Comparison of ENCODE assay signal across 10 cellular contexts in the genomic region with DNA sequence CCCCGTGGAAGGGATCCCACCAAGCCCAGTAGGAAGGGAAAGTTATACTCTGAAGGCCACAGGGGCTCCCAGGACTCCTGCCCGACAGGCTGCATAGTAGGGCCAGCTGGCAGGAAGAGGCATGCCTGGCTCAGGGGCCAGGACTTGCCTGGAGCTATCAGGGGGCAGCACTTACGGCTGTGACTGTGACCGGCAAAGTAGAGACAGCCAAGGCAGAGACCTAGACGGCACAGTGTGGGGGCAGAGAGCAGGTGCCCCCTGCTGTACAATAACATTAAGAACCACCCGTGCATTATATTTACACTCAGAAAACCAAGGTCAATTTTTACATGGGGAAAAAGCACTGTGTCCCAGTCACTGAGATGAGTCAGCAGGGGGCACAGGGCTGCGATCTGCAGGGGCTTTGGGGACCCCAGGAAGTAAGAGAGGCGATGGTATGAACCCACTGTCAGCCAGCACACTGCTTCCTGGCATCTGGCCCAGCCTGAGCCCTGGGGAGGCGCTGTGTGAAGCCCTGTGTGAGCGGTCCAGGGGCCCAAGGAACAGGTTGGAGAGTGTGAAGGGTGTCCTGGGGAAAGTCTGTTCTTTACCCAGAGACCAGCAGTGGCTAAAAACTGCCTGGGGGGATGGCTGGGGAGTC. TPM values are rescaled to one million over a fixed set of nuclear protein-coding genes. Genes with fewer than 3 reads are reported as not detected.
DNase-seq lines count a peak whose midpoint lies in the region; ATAC-seq, FAIRE-seq and TF ChIP-seq lines count a peak whose summit lies in the region.
"Had no signal": no experiment of that assay in that cellular context is flagged by ENCODE, and none has a peak within 500 bp of the region (broad histone marks: within the 10 kb centered on the region; RNA-seq: fewer than 3 reads in every experiment).

No MANE protein-coding gene starts in this region.

- no peak overlapping the region for H3K18ac ChIP-seq in H9 (ENCODE audit: insufficient read length, low read depth, low read length)

- no peaks in the 10 kb centered on the region for H3K79me2 ChIP-seq in H9 (ENCODE audit: insufficient read depth, low read length)

- peaks cover 6% of the 10 kb centered on the region for H3K36me3 Mint-ChIP-seq in CD8-positive, alpha-beta T cell
- no peaks in the 10 kb centered on the region; a peak in 1 of 7 replicates for H3K36me3 Mint-ChIP-seq in H9 (ENCODE audit: insufficient read depth in 1 of 3, low read depth in 3 of 3)
- H3K36me3 Mint-ChIP-seq in activated T-cell treated with anti-CD3 and anti-CD28 coated beads, Interleukin-2, amount 50 U/mL, for 72 hours (ENCODE audit: insufficient read depth in 2 of 2) = peaks cover 2 to 10% of the 10 kb centered on the region in 2 donors

- CTCF ChIA-PET in CD8-positive, alpha-beta T cell (lab: Charles Lee) = interaction anchor here (0.6 to 4.5 kb wide), 6 partner anchors 12 to 78 kb away, joined by 3 to 39 read pairs (median 5); a partner anchor contains a TSS

- no peak for FAIRE-seq in kidney (lab: Jason Lieb, UNC)

- DNase-seq in CD8-positive, alpha-beta T cell = peak in 5 of 7 experiments; percentile 41 to 71 (median 47)
- peak; percentile 31 for DNase-seq in H9
- peak in 1 of 2 donors; percentile 30 for DNase-seq in activated T-cell treated with anti-CD3 and anti-CD28 coated beads, Interleukin-2, amount 50 U/mL, for 72 hours
- DNase-seq in kidney = peak; percentile 64
- no peak for DNase-seq in central memory CD4-positive, alpha-beta T cell
- no peak for DNase-seq in T-helper 9 cell
- no peak for DNase-seq in tibial artery
- DNase-seq: effector CD4-positive, alpha-beta T cell had no signal

- no peak overlapping the region for H2BK5ac ChIP-seq in H9 (ENCODE audit: insufficient read length, low read length)

- H3K79me1 ChIP-seq in H9 (ENCODE audit: insufficient read depth, low read depth, low read length, poor library complexity, severe bottlenecking) = no peaks in the 10 kb centered on the region

- H4K20me1 ChIP-seq in H9 (ENCODE audit: control insufficient read depth, insufficient read depth, insufficient read length) = no peaks in the 10 kb centered on the region

- no peaks in the 10 kb centered on the region for H3K23me2 ChIP-seq in H9 (ENCODE audit: insufficient read length, low read depth, low read length, poor library complexity, severe bottlenecking)

- H4K91ac ChIP-seq in H9 (ENCODE audit: insufficient read length, low read depth, low read length) = no peak overlapping the region

- no peak overlapping the region for H2BK120ac ChIP-seq in H9 (ENCODE audit: low read depth, low read length, poor library complexity, severe bottlenecking)

- no peak overlapping the region for H2AFZ ChIP-seq in H9 (ENCODE audit: low read length)

- H3K56ac ChIP-seq in H9 (ENCODE audit: insufficient read length, low read depth, low read length) = no peak overlapping the region

- WGBS in H9 (ENCODE audit: extremely low coverage, insufficient read length, low lambda C conversion rate) = no CpG with 5 or more reads among the region's 10 CpGs

- POLR2A ChIA-PET in CD8-positive, alpha-beta T cell (lab: Charles Lee) = interaction anchor here (5.0 kb wide), 1 partner anchor 27 kb away, joined by 29 read pairs; no protein-coding TSS in a partner anchor

- no peak overlapping the region for H2AK5ac ChIP-seq in H9 (ENCODE audit: insufficient read length, low read length)

- H3K27ac Mint-ChIP-seq in CD8-positive, alpha-beta T cell = peak overlapping the region; percentile 91
- peak overlapping the region in 2 of 3 experiments; percentile 68 to 82; a peak in 2 of 7 replicates for H3K27ac Mint-ChIP-seq in H9
- H3K27ac Mint-ChIP-seq in activated T-cell treated with anti-CD3 and anti-CD28 coated beads, Interleukin-2, amount 50 U/mL, for 72 hours = peak overlapping the region; percentile 76

- no peak overlapping the region for H3K4ac ChIP-seq in H9 (ENCODE audit: low read depth, low read length)

- no peaks in the 10 kb centered on the region for H3K9me3 ChIP-seq in CD8-positive, alpha-beta T cell (ENCODE audit: low read length)
- H3K9me3 ChIP-seq in H9 (ENCODE audit: control insufficient read depth, low read depth, low read length) (no peaks in the 10 kb centered on the region), kidney (ENCODE audit: control insufficient read depth in 1 of 2, low read length in 2 of 2) (no peaks in the 10 kb centered on the region), tibial artery (no peaks in the 10 kb centered on the region)

- H3K4me1 Mint-ChIP-seq in CD8-positive, alpha-beta T cell (ENCODE audit: low read depth) = peaks cover 44% of the 10 kb centered on the region
- H3K4me1 Mint-ChIP-seq in H9 = peaks cover 45 to 60% of the 10 kb centered on the region in 2 experiments
- peaks cover 73% of the 10 kb centered on the region for H3K4me1 Mint-ChIP-seq in activated T-cell treated with anti-CD3 and anti-CD28 coated beads, Interleukin-2, amount 50 U/mL, for 72 hours (ENCODE audit: low read depth)

- H2BK15ac ChIP-seq in H9 (ENCODE audit: low read depth, low read length) = no peak overlapping the region

- H3K9ac ChIP-seq in H9 (ENCODE audit: extremely low read depth, insufficient read length, low read length) = no peak overlapping the region
- H3K9ac ChIP-seq in kidney (ENCODE audit: low read length in 2 of 2) = no peak overlapping the region

- H3K14ac ChIP-seq in H9 (ENCODE audit: insufficient read depth, low read length) = peak overlapping the region; percentile 6; the same call in 1 of the 2 replicates

- intact Hi-C loops in CD8-positive, alpha-beta T cell (cut with DNase I, micrococcal nuclease) = loop anchor here in 1 of 2 experiments (5.0 to 10.0 kb wide), 2 partner anchors 32 to 1185 kb away; no protein-coding TSS in a partner anchor
- intact Hi-C loops in kidney (cut with DNase I) = loop anchor here (10.0 kb wide), 2 partner anchors 75 to 205 kb away; a partner anchor contains a TSS
- intact Hi-C loops in tibial artery (cut with DNase I; ENCODE audit: low total_unique reads) = no loop called here

- no peak overlapping the region for H3K4me2 ChIP-seq in H9 (ENCODE audit: insufficient read depth, insufficient read length, low read length)

- peak; percentile 78 for ATAC-seq in CD8-positive, alpha-beta T cell
- peak; percentile 27 to 45 for ATAC-seq in activated T-cell treated with anti-CD3 and anti-CD28 coated beads, Interleukin-2, amount 50 U/mL, for 72 hours (replicated peaks in 1 of 2)
- no peak for ATAC-seq in HG03469 (IDR thresholded peaks at IDR 0.05; ENCODE audit: unreplicated experiment)

- H3K9me3 Mint-ChIP-seq in CD8-positive, alpha-beta T cell = no peaks in the 10 kb centered on the region
- no peaks in the 10 kb centered on the region for H3K9me3 Mint-ChIP-seq in H9
- no peaks in the 10 kb centered on the region for H3K9me3 Mint-ChIP-seq in activated T-cell treated with anti-CD3 and anti-CD28 coated beads, Interleukin-2, amount 50 U/mL, for 72 hours

- no peak overlapping the region for H4K8ac ChIP-seq in H9 (replicated peaks; ENCODE audit: insufficient read length, low read depth, low read length)

- H4K5ac ChIP-seq in H9 (ENCODE audit: insufficient read length, low read depth, low read length) = no peak overlapping the region

- H3K4me3 Mint-ChIP-seq in CD8-positive, alpha-beta T cell = peak overlapping the region; percentile 32
- H3K4me3 Mint-ChIP-seq in H9 = no peak overlapping the region
- peak overlapping the region; percentile 64 to 69 for H3K4me3 Mint-ChIP-seq in activated T-cell treated with anti-CD3 and anti-CD28 coated beads, Interleukin-2, amount 50 U/mL, for 72 hours

- peak; percentile 55 for TF ChIP-seq CTCF in CD8-positive, alpha-beta T cell (IDR thresholded peaks at IDR 0.05)
- TF ChIP-seq CTCF in H9 (conservative IDR thresholded peaks at IDR 0.05) (peak; percentile 27; the same call in 2 of the 3 replicates), kidney (IDR thresholded peaks at IDR 0.05; ENCODE audit: borderline replicate concordance, extremely low read depth, insufficient read depth) (no peak), tibial artery (IDR thresholded peaks at IDR 0.05) (no peak)

- H3K23ac ChIP-seq in H9 (ENCODE audit: insufficient read length, low read depth, low read length) = no peak overlapping the region

- peaks cover 37% of the 10 kb centered on the region for H3K4me1 ChIP-seq in CD8-positive, alpha-beta T cell (ENCODE audit: insufficient read depth, low read length)
- H3K4me1 ChIP-seq in H9 (ENCODE audit: insufficient read depth, low read length) (peaks cover 5% of the 10 kb centered on the region; the same call in 1 of the 2 replicates), kidney (ENCODE audit: control insufficient read depth in 1 of 2, insufficient read depth in 1 of 2, low read depth in 1 of 2, low read length in 2 of 2) (peaks cover 0 to 2% of the 10 kb centered on the region in 2 donors), tibial artery (peaks cover 0 to 16% (median 0%) of the 10 kb centered on the region in 4 donors)

- H3K27ac ChIP-seq in CD8-positive, alpha-beta T cell (ENCODE audit: low read depth, low read length) = no peak overlapping the region
- no peak overlapping the region for H3K27ac ChIP-seq in H9 (ENCODE audit: insufficient read length, low read depth, low read length)
- no peak overlapping the region for H3K27ac ChIP-seq in kidney (ENCODE audit: low read depth in 2 of 2, low read length in 2 of 2)
- H3K27ac ChIP-seq in tibial artery = no peak overlapping the region
- H3K27ac ChIP-seq: HL-60 had no signal

- no peak overlapping the region for H3T11ph ChIP-seq in H9 (ENCODE audit: low read length)

- no peaks in the 10 kb centered on the region for H3K27me3 ChIP-seq in CD8-positive, alpha-beta T cell (ENCODE audit: insufficient read depth, low read length)
- H3K27me3 ChIP-seq in H9 (ENCODE audit: insufficient read depth, low read length) = no peaks in the 10 kb centered on the region
- no peaks in the 10 kb centered on the region for H3K27me3 ChIP-seq in tibial artery

- H2BK20ac ChIP-seq in H9 (ENCODE audit: low read depth, low read length, poor library complexity, severe bottlenecking) = no peak overlapping the region

- H3K4me3 ChIP-seq in CD8-positive, alpha-beta T cell (ENCODE audit: low read depth, low read length) = no peak overlapping the region
- H3K4me3 ChIP-seq in kidney (ENCODE audit: low read length in 2 of 2) = no peak overlapping the region
- H3K4me3 ChIP-seq in tibial artery = no peak overlapping the region

- no peaks in the 10 kb centered on the region for H3K36me3 ChIP-seq in CD8-positive, alpha-beta T cell (ENCODE audit: insufficient read depth, low read length)
- H3K36me3 ChIP-seq in kidney (ENCODE audit: control insufficient read depth in 1 of 2, insufficient read depth in 2 of 2, low read length in 2 of 2) (no peaks in the 10 kb centered on the region), tibial artery (peaks cover 0 to 18% (median 6%) of the 10 kb centered on the region in 3 donors)

- no peaks in the 10 kb centered on the region for H3K27me3 Mint-ChIP-seq in CD8-positive, alpha-beta T cell (ENCODE audit: low read depth)
- no peaks in the 10 kb centered on the region; the same call in none of the 2 replicates for H3K27me3 Mint-ChIP-seq in H9 (ENCODE audit: low read depth)
- no peaks in the 10 kb centered on the region for H3K27me3 Mint-ChIP-seq in activated T-cell treated with anti-CD3 and anti-CD28 coated beads, Interleukin-2, amount 50 U/mL, for 72 hours (ENCODE audit: low read depth)

- no peak overlapping the region for H2BK12ac ChIP-seq in H9 (ENCODE audit: insufficient read length, low read depth, low read length)

RNA-seq across cellular contexts. Expression of a gene that starts 9.9 kb away (rescaled TPM):
- 1 to 10 TPM; 5.4 to 6.2 TPM for total RNA-seq in CD8-positive, alpha-beta T cell
- total RNA-seq in H9 (2021) (28.0 and 31.9 TPM in 2 replicates), kidney (15.7 TPM)
- total RNA-seq in activated T-cell treated with anti-CD3 and anti-CD28 coated beads, Interleukin-2, amount 50 U/mL, for 72 hours = 10 to 100 TPM; 32.2 to 36.4 TPM
- 63.5 TPM for polyA plus RNA-seq in kidney (ENCODE audit: insufficient read depth, low read depth, low replicate concordance)

RNA-seq across cellular contexts. Expression of a gene that starts 56.8 kb away (rescaled TPM):
- total RNA-seq in CD8-positive, alpha-beta T cell = 10 to 100 TPM; 74.8 to 79.5 TPM
- total RNA-seq in H9 (2021) = 34.8 and 35.0 TPM in 2 replicates
- total RNA-seq in activated T-cell treated with anti-CD3 and anti-CD28 coated beads, Interleukin-2, amount 50 U/mL, for 72 hours = 10 to 100 TPM; 84.1 to 86.9 TPM
- total RNA-seq in kidney = 35.6 TPM
- 17.3 TPM for polyA plus RNA-seq in kidney (ENCODE audit: insufficient read depth, low read depth, low replicate concordance)

Comparison
In these comparisons a context has a peak if more than half of its experiments do, and no peak if none do; other contexts are left out.
1. DNase-seq: peak in CD8-positive, alpha-beta T cell (5 of 7), H9 (single experiment) and kidney (single experiment); none in central memory CD4-positive, alpha-beta T cell (single experiment), T-helper 9 cell (single experiment) and tibial artery (0 of 2).
2. H3K4me3 Mint-ChIP-seq: peak in CD8-positive, alpha-beta T cell (single experiment) and activated T-cell treated with anti-CD3 and anti-CD28 coated beads, Interleukin-2, amount 50 U/mL, for 72 hours (2 of 2); none in H9 (0 of 2).
3. CTCF ChIP-seq: peak in CD8-positive, alpha-beta T cell (single experiment) and H9 (single experiment); none in kidney (single experiment) and tibial artery (0 of 2).
4. Peak in every context shown above with its lines, with median percentiles within 50 percentile points of each other: H3K27ac Mint-ChIP-seq.